Comparison of ENCODE assay signal across 1 cellular context in genomic region chr5:91069364-91069763, GRCh38.
TF ChIP-seq lines count a peak whose summit lies in the region.

No MANE protein-coding gene starts in this region.

TF ChIP-seq in GM12878, 131 proteins besides CTCF, POLR2A, EP300 and RAD21 (continued from another document):
- TF ChIP-seq, protein P1, sequence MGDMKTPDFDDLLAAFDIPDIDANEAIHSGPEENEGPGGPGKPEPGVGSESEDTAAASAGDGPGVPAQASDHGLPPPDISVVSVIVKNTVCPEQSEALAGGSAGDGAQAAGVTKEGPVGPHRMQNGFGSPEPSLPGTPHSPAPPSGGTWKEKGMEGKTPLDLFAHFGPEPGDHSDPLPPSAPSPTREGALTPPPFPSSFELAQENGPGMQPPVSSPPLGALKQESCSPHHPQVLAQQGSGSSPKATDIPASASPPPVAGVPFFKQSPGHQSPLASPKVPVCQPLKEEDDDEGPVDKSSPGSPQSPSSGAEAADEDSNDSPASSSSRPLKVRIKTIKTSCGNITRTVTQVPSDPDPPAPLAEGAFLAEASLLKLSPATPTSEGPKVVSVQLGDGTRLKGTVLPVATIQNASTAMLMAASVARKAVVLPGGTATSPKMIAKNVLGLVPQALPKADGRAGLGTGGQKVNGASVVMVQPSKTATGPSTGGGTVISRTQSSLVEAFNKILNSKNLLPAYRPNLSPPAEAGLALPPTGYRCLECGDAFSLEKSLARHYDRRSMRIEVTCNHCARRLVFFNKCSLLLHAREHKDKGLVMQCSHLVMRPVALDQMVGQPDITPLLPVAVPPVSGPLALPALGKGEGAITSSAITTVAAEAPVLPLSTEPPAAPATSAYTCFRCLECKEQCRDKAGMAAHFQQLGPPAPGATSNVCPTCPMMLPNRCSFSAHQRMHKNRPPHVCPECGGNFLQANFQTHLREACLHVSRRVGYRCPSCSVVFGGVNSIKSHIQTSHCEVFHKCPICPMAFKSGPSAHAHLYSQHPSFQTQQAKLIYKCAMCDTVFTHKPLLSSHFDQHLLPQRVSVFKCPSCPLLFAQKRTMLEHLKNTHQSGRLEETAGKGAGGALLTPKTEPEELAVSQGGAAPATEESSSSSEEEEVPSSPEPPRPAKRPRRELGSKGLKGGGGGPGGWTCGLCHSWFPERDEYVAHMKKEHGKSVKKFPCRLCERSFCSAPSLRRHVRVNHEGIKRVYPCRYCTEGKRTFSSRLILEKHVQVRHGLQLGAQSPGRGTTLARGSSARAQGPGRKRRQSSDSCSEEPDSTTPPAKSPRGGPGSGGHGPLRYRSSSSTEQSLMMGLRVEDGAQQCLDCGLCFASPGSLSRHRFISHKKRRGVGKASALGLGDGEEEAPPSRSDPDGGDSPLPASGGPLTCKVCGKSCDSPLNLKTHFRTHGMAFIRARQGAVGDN (IDR thresholded peaks at IDR 0.05), result no peak
- TF ChIP-seq ZNF622 (IDR thresholded peaks at IDR 0.05), result no peak
- TF ChIP-seq BRCA1 (IDR thresholded peaks at IDR 0.05; ENCODE audit: low read depth, low read length), result no peak
- peak; percentile 65; the same call in 1 of the 2 replicates for TF ChIP-seq PKNOX1 (IDR thresholded peaks at IDR 0.05)
- TF ChIP-seq SMC3 (IDR thresholded peaks at IDR 0.05; ENCODE audit: borderline replicate concordance, low read length), result no peak
- no peak for TF ChIP-seq ZNF217 (IDR thresholded peaks at IDR 0.05)
- no peak for TF ChIP-seq ZNF24 (IDR thresholded peaks at IDR 0.05)
- TF ChIP-seq YY1 (IDR thresholded peaks at IDR 0.05; ENCODE audit: low read depth, low read length), result no peak
- TF ChIP-seq TCF12 (IDR thresholded peaks at IDR 0.05; ENCODE audit: low read depth, low read length), result no peak
- no peak for TF ChIP-seq MEF2A (IDR thresholded peaks at IDR 0.05; ENCODE audit: insufficient read depth, low read depth, low read length)
- no peak for TF ChIP-seq ZBTB33 (IDR thresholded peaks at IDR 0.05)
- TF ChIP-seq IKZF2 (IDR thresholded peaks at IDR 0.05), result peak in 1 of 2 experiments; percentile 17; a peak in 1 of 4 replicates
- TF ChIP-seq ZBTB4 (CRISPR knock-in tag; IDR thresholded peaks at IDR 0.05), result no peak
- no peak for TF ChIP-seq NBN (IDR thresholded peaks at IDR 0.05)
- no peak for TF ChIP-seq RBBP5 (conservative IDR thresholded peaks at IDR 0.05)
- TF ChIP-seq, protein P2, sequence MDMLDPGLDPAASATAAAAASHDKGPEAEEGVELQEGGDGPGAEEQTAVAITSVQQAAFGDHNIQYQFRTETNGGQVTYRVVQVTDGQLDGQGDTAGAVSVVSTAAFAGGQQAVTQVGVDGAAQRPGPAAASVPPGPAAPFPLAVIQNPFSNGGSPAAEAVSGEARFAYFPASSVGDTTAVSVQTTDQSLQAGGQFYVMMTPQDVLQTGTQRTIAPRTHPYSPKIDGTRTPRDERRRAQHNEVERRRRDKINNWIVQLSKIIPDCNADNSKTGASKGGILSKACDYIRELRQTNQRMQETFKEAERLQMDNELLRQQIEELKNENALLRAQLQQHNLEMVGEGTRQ (IDR thresholded peaks at IDR 0.05; ENCODE audit: borderline replicate concordance, low read depth, low read length), result no peak
- no peak for TF ChIP-seq BCL11A (IDR thresholded peaks at IDR 0.05; ENCODE audit: low read depth, low read length)
- no peak for TF ChIP-seq RCOR1 (conservative IDR thresholded peaks at IDR 0.05; ENCODE audit: low read depth, low read length)
- peak in 1 of 2 experiments; percentile 31; a peak in 1 of 4 replicates for TF ChIP-seq BHLHE40 (IDR thresholded peaks at IDR 0.05; ENCODE audit: borderline replicate concordance in 1 of 2, low read depth in 2 of 2, low read length in 1 of 2)
- TF ChIP-seq FOXM1 (IDR thresholded peaks at IDR 0.05; ENCODE audit: low read depth, low read length), result no peak
